In genomic region chr4:11774346-11774745, GRCh38 we compare ENCODE assay signal across 21 cellular contexts.
A peak's percentile ranks its signal among the peaks of the same experiment; 100 is the strongest.
DNase-seq lines count a peak whose midpoint lies in the region; ATAC-seq, FAIRE-seq and TF ChIP-seq lines count a peak whose summit lies in the region.
"Had no signal": no experiment of that assay in that cellular context is flagged by ENCODE, and none has a peak within 500 bp of the region (broad histone marks: within the 10 kb centered on the region; RNA-seq: fewer than 3 reads in every experiment).

No MANE protein-coding gene starts in this region.

- H3K4me3 ChIP-seq in cardiac fibroblast (replicated peaks in 1 of 2; ENCODE audit: low read depth in 2 of 2, low read length in 2 of 2), result no peak overlapping the region
- H3K4me3 ChIP-seq in gastroesophageal sphincter, result no peak overlapping the region
- H3K4me3 ChIP-seq: HAP-1, Peyer's patch had no signal

- ATAC-seq in gastroesophageal sphincter, result peak; percentile 70
- no peak for ATAC-seq in HG03378 (IDR thresholded peaks at IDR 0.05; ENCODE audit: unreplicated experiment)

- WGBS in gastroesophageal sphincter (ENCODE audit: low coverage in 1 of 2), 2 donors, result 52 to 83% methylated on average over 2 of the region's 2 CpGs

- no peak for FAIRE-seq in RCC 7860 (lab: Jason Lieb, UNC)
- FAIRE-seq: G401.6, GM12891 had no signal

- H3K36me3 ChIP-seq in gastroesophageal sphincter, result no peaks in the 10 kb centered on the region
- H3K36me3 ChIP-seq: HAP-1, Peyer's patch had no signal

- H3K27ac ChIP-seq in gastroesophageal sphincter, result peak overlapping the region in 1 of 4 donors; percentile 7
- H3K27ac ChIP-seq: KMS-11, Peyer's patch had no signal

- peaks cover 0 to 6% (median 0%) of the 10 kb centered on the region in 3 donors for H3K4me1 ChIP-seq in gastroesophageal sphincter
- H3K4me1 ChIP-seq: HAP-1, Peyer's patch had no signal

- H3K27me3 ChIP-seq in gastroesophageal sphincter, result peaks cover under 1% of the 10 kb centered on the region
- H3K27me3 ChIP-seq: Peyer's patch had no signal

- H3K9me3 ChIP-seq in gastroesophageal sphincter, result no peaks in the 10 kb centered on the region
- H3K9me3 ChIP-seq: HAP-1, Peyer's patch had no signal

- TF ChIP-seq POLR2A in gastroesophageal sphincter (IDR thresholded peaks at IDR 0.05), result no peak

- TF ChIP-seq CTCF in cardiac fibroblast (IDR thresholded peaks at IDR 0.05; ENCODE audit: low read depth, low read length) (no peak), gastroesophageal sphincter (IDR thresholded peaks at IDR 0.05) (no peak)

- no peak for TF ChIP-seq EP300 in gastroesophageal sphincter (IDR thresholded peaks at IDR 0.05)

- DNase-seq in HCEC 1CT (peak; percentile 7), cardiac fibroblast (ENCODE audit: low read depth in 2 of 2) (peak; percentile 34 to 81), renal cortical epithelial cell (ENCODE audit: low read depth) (peak; percentile 70), RCC 7860 (ENCODE audit: low spot score) (no peak), DMS114 treated with DMSO at 0.1 percent for 48 hours (lab: John Stamatoyannopoulos, UW; ENCODE audit: unreplicated experiment) (no peak), NCI-H2107 (lab: John Stamatoyannopoulos, UW) (no peak)
- DNase-seq: CD4-positive, CD25-positive, alpha-beta regulatory T cell; DMS79 treated with DMSO at 0.1 percent for 48 hours; MM.1S; NCI-H1105 treated with DMSO at 0.1 percent for 48 hours; NCI-H187 treated with DMSO at 0.1 percent for 48 hours; NCI-H2171; NCI-H82; Peyer's patch; SIG-M5 had no signal

Comparison
In these comparisons a context has a peak if more than half of its experiments do, and no peak if none do; other contexts are left out.
1. DNase-seq: peak in HCEC 1CT (single experiment), cardiac fibroblast (2 of 2) and renal cortical epithelial cell (single experiment); none in RCC 7860 (single experiment), DMS114 treated with DMSO at 0.1 percent for 48 hours (single experiment) and NCI-H2107 (single experiment).